ENCODE assay signal across 1 cellular context in genomic region chr6:14068623-14069022, GRCh38.
TF ChIP-seq lines count a peak whose summit lies in the region.

No MANE protein-coding gene starts in this region.

TF ChIP-seq in IMR-90, 13 proteins besides CTCF, POLR2A, EP300 and RAD21:
- TF ChIP-seq RFX5 (IDR thresholded peaks at IDR 0.05; ENCODE audit: low read depth, low read length) = no peak
- TF ChIP-seq MXI1 (IDR thresholded peaks at IDR 0.05; ENCODE audit: borderline replicate concordance, low read depth, low read length) = no peak
- TF ChIP-seq RCOR1 (IDR thresholded peaks at IDR 0.05; ENCODE audit: insufficient replicate concordance, low read length) = no peak
- no peak for TF ChIP-seq MAZ (IDR thresholded peaks at IDR 0.05; ENCODE audit: borderline replicate concordance, low read depth, low read length)
- no peak for TF ChIP-seq BHLHE40 (IDR thresholded peaks at IDR 0.05; ENCODE audit: low read depth, low read length)
- TF ChIP-seq FOS (IDR thresholded peaks at IDR 0.05; ENCODE audit: low read depth, low read length) = no peak
- TF ChIP-seq NFE2L2 (IDR thresholded peaks at IDR 0.05; ENCODE audit: low read depth, low read length) = no peak
- no peak for TF ChIP-seq CHD1 (IDR thresholded peaks at IDR 0.05; ENCODE audit: low read depth, low read length)
- TF ChIP-seq MAFK (IDR thresholded peaks at IDR 0.05; ENCODE audit: low read depth, low read length) = no peak
- TF ChIP-seq, protein P1, sequence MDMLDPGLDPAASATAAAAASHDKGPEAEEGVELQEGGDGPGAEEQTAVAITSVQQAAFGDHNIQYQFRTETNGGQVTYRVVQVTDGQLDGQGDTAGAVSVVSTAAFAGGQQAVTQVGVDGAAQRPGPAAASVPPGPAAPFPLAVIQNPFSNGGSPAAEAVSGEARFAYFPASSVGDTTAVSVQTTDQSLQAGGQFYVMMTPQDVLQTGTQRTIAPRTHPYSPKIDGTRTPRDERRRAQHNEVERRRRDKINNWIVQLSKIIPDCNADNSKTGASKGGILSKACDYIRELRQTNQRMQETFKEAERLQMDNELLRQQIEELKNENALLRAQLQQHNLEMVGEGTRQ (IDR thresholded peaks at IDR 0.05; ENCODE audit: low read depth, low read length) = no peak
- TF ChIP-seq, protein P2, sequence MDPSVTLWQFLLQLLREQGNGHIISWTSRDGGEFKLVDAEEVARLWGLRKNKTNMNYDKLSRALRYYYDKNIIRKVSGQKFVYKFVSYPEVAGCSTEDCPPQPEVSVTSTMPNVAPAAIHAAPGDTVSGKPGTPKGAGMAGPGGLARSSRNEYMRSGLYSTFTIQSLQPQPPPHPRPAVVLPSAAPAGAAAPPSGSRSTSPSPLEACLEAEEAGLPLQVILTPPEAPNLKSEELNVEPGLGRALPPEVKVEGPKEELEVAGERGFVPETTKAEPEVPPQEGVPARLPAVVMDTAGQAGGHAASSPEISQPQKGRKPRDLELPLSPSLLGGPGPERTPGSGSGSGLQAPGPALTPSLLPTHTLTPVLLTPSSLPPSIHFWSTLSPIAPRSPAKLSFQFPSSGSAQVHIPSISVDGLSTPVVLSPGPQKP (IDR thresholded peaks at IDR 0.05; ENCODE audit: borderline replicate concordance, low read depth, low read length) = no peak
- no peak for TF ChIP-seq CEBPB (IDR thresholded peaks at IDR 0.05; ENCODE audit: low read depth, low read length)
- no peak for TF ChIP-seq SMC3 (IDR thresholded peaks at IDR 0.05; ENCODE audit: low read depth, low read length)
TF ChIP-seq in IMR-90: peak in this region for 0.
